Comparison of ENCODE assay signal across 8 cellular contexts in the genomic region with DNA sequence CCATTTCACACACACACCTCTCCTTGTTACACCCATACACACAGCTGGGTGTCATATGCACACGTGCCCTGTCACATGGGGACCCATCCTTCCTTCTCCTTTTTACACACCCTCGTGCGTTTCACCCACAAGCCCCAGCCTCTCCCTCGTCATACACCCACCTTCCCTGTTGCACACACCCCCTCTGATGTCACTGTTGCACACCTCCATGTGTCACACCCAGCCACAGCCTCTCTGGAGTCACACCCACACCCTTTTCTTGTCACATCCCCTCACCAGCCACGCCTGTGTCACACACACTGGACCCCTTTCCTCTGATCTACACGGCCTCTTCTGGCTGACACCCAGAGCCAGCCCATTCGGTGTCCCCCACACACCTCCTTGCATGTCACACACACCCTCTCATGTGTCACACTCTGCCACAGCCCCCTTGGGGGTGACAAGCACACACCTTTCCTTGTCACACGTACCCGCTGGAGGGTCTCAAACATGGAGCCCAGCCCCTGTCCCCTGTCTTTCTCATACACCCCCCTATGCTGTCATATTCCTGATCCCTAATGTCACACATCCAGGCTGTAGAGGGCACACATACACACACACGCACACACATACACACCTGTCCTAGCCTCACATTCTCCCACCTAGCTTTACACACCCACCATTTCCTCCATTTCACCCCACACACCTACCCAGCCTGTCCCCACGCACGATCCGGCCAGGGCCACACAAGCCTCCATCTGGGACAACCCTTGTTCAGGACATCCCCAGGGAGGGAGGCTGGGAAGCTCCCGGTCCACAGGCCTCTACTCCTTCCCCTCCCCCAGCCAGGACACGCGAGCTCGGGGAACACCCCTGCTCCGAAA. TPM values are rescaled to one million over a fixed set of nuclear protein-coding genes. Genes with fewer than 3 reads are reported as not detected.
A peak's percentile ranks its signal among the peaks of the same experiment; 100 is the strongest.
DNase-seq lines count a peak whose midpoint lies in the region; ATAC-seq and TF ChIP-seq lines count a peak whose summit lies in the region.

No MANE protein-coding gene starts in this region.

- no peak overlapping the region for H3K27ac ChIP-seq in HUES48 (ENCODE audit: low read depth, low read length)

- no peaks in the 10 kb centered on the region for H3K4me1 ChIP-seq in HUES48 (ENCODE audit: control insufficient read depth, insufficient read depth, low read length)

- intact Hi-C loops in left ventricle myocardium superior (cut with micrococcal nuclease): no loop called here

- no peak overlapping the region for H3K27ac Mint-ChIP-seq in HFFc6

- H3K27me3 ChIP-seq in HUES48 (ENCODE audit: control insufficient read depth, insufficient read depth, low read length): peaks cover 12% of the 10 kb centered on the region

- no peaks in the 10 kb centered on the region for H3K9me3 Mint-ChIP-seq in HFFc6

- peak overlapping the region; percentile 44 for H3K4me3 ChIP-seq in HUES48 (ENCODE audit: low read depth, low read length)

- no peaks in the 10 kb centered on the region for H3K4me1 Mint-ChIP-seq in HFFc6 (ENCODE audit: low read depth)

- peaks cover 37% of the 10 kb centered on the region for H3K27me3 Mint-ChIP-seq in HFFc6 (ENCODE audit: insufficient read depth)

- TF ChIP-seq CTCF in HFFc6 (IDR thresholded peaks at IDR 0.05) (no peak), GM13976 (IDR thresholded peaks at IDR 0.05; ENCODE audit: borderline replicate concordance, control extremely low read depth, extremely low read depth, insufficient read depth, missing control alignments) (no peak)

- in situ Hi-C loops in GM13976 (cut with MboI; ENCODE audit: low sequenced_read_pairs, unreplicated experiment): no loop called here

- no peaks in the 10 kb centered on the region for H3K9me3 ChIP-seq in HUES48 (ENCODE audit: control insufficient read depth, insufficient read depth, low read length)

- peak; percentile 48 for DNase-seq in activated T-cell treated with anti-CD3 and anti-CD28 coated beads for 4 hours
- DNase-seq in left ventricle myocardium superior: no peak
- peak; percentile 38 for DNase-seq in stimulated activated CD4-positive, alpha-beta T cell treated with anti-CD3 and anti-CD28 coated beads, Interleukin-4, amount 100 ng/mL, for 24 hours
- DNase-seq in HFFc6: no peak
- no peak for DNase-seq in GM13976 (ENCODE audit: low spot score)
- DNase-seq in middle frontal gyrus (ENCODE audit: extremely low spot score, low spot score): no peak
- DNase-seq in mesenteric fat pad (ENCODE audit: low spot score): no peak

- no peak overlapping the region for H3K9ac ChIP-seq in HUES48 (ENCODE audit: low read depth, low read length)

- ATAC-seq in left ventricle myocardium superior: peak; percentile 57

- no peak overlapping the region for H3K4me3 Mint-ChIP-seq in HFFc6

- H3K36me3 Mint-ChIP-seq in HFFc6 (ENCODE audit: low read depth): no peaks in the 10 kb centered on the region

- no peaks in the 10 kb centered on the region; the same call in 1 of the 2 replicates for H3K36me3 ChIP-seq in HUES48 (ENCODE audit: control insufficient read depth, insufficient read depth, low read length)

RNA-seq across cellular contexts. Expression of a gene that starts 1.4 kb away (rescaled TPM):
- total RNA-seq in left ventricle myocardium superior: 5.9 TPM
- under 1 TPM in 4 of 6 experiments, not detected in 2; 0.03 to 0.14 (median 0.10) TPM for total RNA-seq in HFFc6 (2021; fragmentation: NEBNext Ultra II Directional; extraction: Animal tissue kit (Norgen Biotek cat#: 25700))
- total RNA-seq in mesenteric fat pad: 15.4 TPM

RNA-seq across cellular contexts. Expression of a gene that starts 23.0 kb away (rescaled TPM):
- 7.7 TPM for total RNA-seq in left ventricle myocardium superior
- 10 to 100 TPM in 3 of 6 experiments, 1 to 10 TPM in 3; 8.6 to 13.1 (median 11.0) TPM for total RNA-seq in HFFc6 (2021; fragmentation: NEBNext Ultra II Directional; extraction: Animal tissue kit (Norgen Biotek cat#: 25700))
- total RNA-seq in mesenteric fat pad: 9.8 TPM

RNA-seq across cellular contexts. Expression of a gene that starts 50.5 kb away (rescaled TPM):
- total RNA-seq in left ventricle myocardium superior: 0.50 TPM
- total RNA-seq in HFFc6 (2021; fragmentation: NEBNext Ultra II Directional; extraction: Animal tissue kit (Norgen Biotek cat#: 25700)): not detected
- 1.6 TPM for total RNA-seq in mesenteric fat pad

RNA-seq across cellular contexts. Expression of a gene that starts 57.7 kb away (rescaled TPM):
- total RNA-seq in left ventricle myocardium superior (not detected), mesenteric fat pad (not detected)
- not detected for total RNA-seq in HFFc6 (2021; fragmentation: NEBNext Ultra II Directional; extraction: Animal tissue kit (Norgen Biotek cat#: 25700))

Comparison
In these comparisons a context has a peak if more than half of its experiments do, and no peak if none do; other contexts are left out.
1. DNase-seq: peak in activated T-cell treated with anti-CD3 and anti-CD28 coated beads for 4 hours (single experiment) and stimulated activated CD4-positive, alpha-beta T cell treated with anti-CD3 and anti-CD28 coated beads, Interleukin-4, amount 100 ng/mL, for 24 hours (single experiment); none in left ventricle myocardium superior (single experiment), HFFc6 (single experiment), GM13976 (single experiment), middle frontal gyrus (single experiment) and mesenteric fat pad (single experiment).